ENCODE assay signal across 9 cellular contexts in genomic region chr19:49684251-49684982, GRCh38. TPM values are rescaled to one million over a fixed set of nuclear protein-coding genes. Genes with fewer than 3 reads are reported as not detected.
DNase-seq lines count a peak whose midpoint lies in the region; ATAC-seq and TF ChIP-seq lines count a peak whose summit lies in the region.
"Had no signal": no experiment of that assay in that cellular context is flagged by ENCODE, and none has a peak within 500 bp of the region (broad histone marks: within the 10 kb centered on the region; RNA-seq: fewer than 3 reads in every experiment).

No MANE protein-coding gene starts in this region.

- 100% methylated on average over 4 of the region's 35 CpGs for WGBS in right lobe of liver (ENCODE audit: insufficient coverage, low coverage, low lambda C conversion rate, missing lambda C conversion rate)

- H3K79me2 ChIP-seq in GM23338 (replicated peaks; ENCODE audit: insufficient read depth): peaks cover 45% of the 10 kb centered on the region

- no peak overlapping the region for H2AFZ ChIP-seq in GM23338

- peak overlapping the region; percentile 72 for H3K27ac ChIP-seq in GM23338 (ENCODE audit: low read depth)
- H3K27ac ChIP-seq in right lobe of liver: no peak overlapping the region

- no peaks in the 10 kb centered on the region for H3K27me3 ChIP-seq in Caco-2 (replicated peaks; ENCODE audit: control insufficient read depth, insufficient read depth, low read length)
- H3K27me3 ChIP-seq in GM23338 (ENCODE audit: insufficient read depth): no peaks in the 10 kb centered on the region
- no peaks in the 10 kb centered on the region for H3K27me3 ChIP-seq in right lobe of liver

- intact Hi-C loops in Caco-2 (cut with micrococcal nuclease; ENCODE audit: unreplicated experiment) (no loop called here), right lobe of liver (cut with DNase I) (loop anchor here in 1 of 2 donors (10.0 kb wide), 1 partner anchor 110 kb away; no protein-coding TSS in a partner anchor)
- intact Hi-C loops in activated CD4-positive, alpha-beta memory T cell treated with anti-CD3 and anti-CD28 coated beads for 36 hours (cut with micrococcal nuclease): no loop called here
- intact Hi-C loops in activated T-helper 1 cell treated with anti-CD3 and anti-CD28 coated beads, Interleukin-12 subunit alpha, Interleukin-12 subunit beta, Interleukin-2, Interleukin-4 antibody, amounts not matched to agents 30 ng/mL and 10 ng/mL and 1 ng/mL, durations not matched to agents 14 hours and 24 hours and 36 hours (cut with micrococcal nuclease): no loop called here

- H3K4me3 ChIP-seq in Caco-2 (ENCODE audit: low read depth, low read length) (no peak overlapping the region), GM23338 (no peak overlapping the region), right lobe of liver (no peak overlapping the region)

- TF ChIP-seq CTCF in Caco-2 (IDR thresholded peaks at IDR 0.05; ENCODE audit: insufficient read depth in 1 of 2, low read depth in 1 of 2, low read length in 1 of 2, severe bottlenecking in 1 of 2, unreplicated experiment in 1 of 2) (peak; percentile 47 to 54), GM23338 (conservative IDR thresholded peaks at IDR 0.05; ENCODE audit: low read depth in 2 of 2) (peak; percentile 60 to 70), right lobe of liver (IDR thresholded peaks at IDR 0.05) (peak; percentile 23 to 41 (median 32))

- H3K36me3 ChIP-seq in Caco-2 (ENCODE audit: control insufficient read depth, insufficient read depth, low read length): peaks cover 5% of the 10 kb centered on the region
- peaks cover 44% of the 10 kb centered on the region for H3K36me3 ChIP-seq in GM23338 (ENCODE audit: insufficient read depth)
- H3K36me3 ChIP-seq in right lobe of liver: peaks cover 0 to 42% (median 9%) of the 10 kb centered on the region in 4 donors

- no peaks in the 10 kb centered on the region for H3K9me3 ChIP-seq in Caco-2
- no peaks in the 10 kb centered on the region for H3K9me3 ChIP-seq in right lobe of liver

- no peak overlapping the region for H3K4me2 ChIP-seq in GM23338

- peak in 1 of 2 experiments; percentile 51 for DNase-seq in Caco-2
- DNase-seq in GM23338 (ENCODE audit: low spot score): peak; percentile 75
- DNase-seq in activated CD4-positive, alpha-beta memory T cell treated with anti-CD3 and anti-CD28 coated beads for 36 hours: peak; percentile 39
- DNase-seq in right lobe of liver: no peak
- no peak for DNase-seq in OCI-M1 (lab: John Stamatoyannopoulos, UW)
- no peak for DNase-seq in cerebellar cortex (ENCODE audit: low spot score)
- no peak for DNase-seq in DMS79 treated with DMSO at 0.1 percent for 48 hours (lab: John Stamatoyannopoulos, UW)
- DNase-seq in activated T-helper 1 cell treated with anti-CD3 and anti-CD28 coated beads, Interleukin-12 subunit alpha, Interleukin-12 subunit beta, Interleukin-2, Interleukin-4 antibody, amounts not matched to agents 30 ng/mL and 10 ng/mL and 1 ng/mL, durations not matched to agents 14 hours and 24 hours and 36 hours (ENCODE audit: low spot score): no peak
- DNase-seq: NCI-H1417 treated with DMSO at 0.1 percent for 48 hours had no signal

- peaks cover 71% of the 10 kb centered on the region for H3F3A ChIP-seq in GM23338 (replicated peaks; ENCODE audit: low read depth)

- H3K4me1 ChIP-seq in Caco-2: peaks cover 10% of the 10 kb centered on the region
- peaks cover 34% of the 10 kb centered on the region for H3K4me1 ChIP-seq in GM23338 (ENCODE audit: insufficient read depth)
- H3K4me1 ChIP-seq in right lobe of liver: peaks cover 0 to 10% (median 0%) of the 10 kb centered on the region in 4 donors

- ATAC-seq in GM23338 (peak; percentile 59), right lobe of liver (no peak)

- CTCF ChIA-PET in Caco-2 (lab: Charles Lee): interaction anchor here (0.6 kb wide), 2 partner anchors 40 to 168 kb away, joined by 3 read pairs; no protein-coding TSS in a partner anchor
- CTCF ChIA-PET in activated CD4-positive, alpha-beta memory T cell treated with anti-CD3 and anti-CD28 coated beads for 36 hours (lab: Charles Lee): interaction anchor here (0.6 to 1.6 kb wide), 10 partner anchors 9 to 178 kb away, joined by 3 to 5 read pairs (median 3); no protein-coding TSS in a partner anchor

- no peak for TF ChIP-seq POLR2A in right lobe of liver (IDR thresholded peaks at IDR 0.05)

- H3K4me3 Mint-ChIP-seq in Caco-2 (ENCODE audit: unreplicated experiment) (no peak overlapping the region), GM23338 (no peak overlapping the region)
- H3K4me3 Mint-ChIP-seq in activated CD4-positive, alpha-beta memory T cell treated with anti-CD3 and anti-CD28 coated beads for 36 hours: no peak overlapping the region
- H3K4me3 Mint-ChIP-seq in activated T-helper 1 cell treated with anti-CD3 and anti-CD28 coated beads, Interleukin-12 subunit alpha, Interleukin-12 subunit beta, Interleukin-2, Interleukin-4 antibody, amounts not matched to agents 30 ng/mL and 10 ng/mL and 1 ng/mL, durations not matched to agents 14 hours and 24 hours and 36 hours: no peak overlapping the region

- peaks cover 97% of the 10 kb centered on the region for H3K36me3 Mint-ChIP-seq in Caco-2 (ENCODE audit: insufficient read depth, unreplicated experiment)
- H3K36me3 Mint-ChIP-seq in GM23338 (ENCODE audit: low read depth): peaks cover 70% of the 10 kb centered on the region
- peaks cover 54% of the 10 kb centered on the region for H3K36me3 Mint-ChIP-seq in activated CD4-positive, alpha-beta memory T cell treated with anti-CD3 and anti-CD28 coated beads for 36 hours
- peaks cover 41% of the 10 kb centered on the region for H3K36me3 Mint-ChIP-seq in activated T-helper 1 cell treated with anti-CD3 and anti-CD28 coated beads, Interleukin-12 subunit alpha, Interleukin-12 subunit beta, Interleukin-2, Interleukin-4 antibody, amounts not matched to agents 30 ng/mL and 10 ng/mL and 1 ng/mL, durations not matched to agents 14 hours and 24 hours and 36 hours (ENCODE audit: low read depth)

- H3K9me2 ChIP-seq in GM23338 (ENCODE audit: insufficient read depth): no peaks in the 10 kb centered on the region

- no peaks in the 10 kb centered on the region for H3K27me3 Mint-ChIP-seq in Caco-2 (ENCODE audit: insufficient read depth, unreplicated experiment)
- peaks cover 36% of the 10 kb centered on the region for H3K27me3 Mint-ChIP-seq in GM23338 (ENCODE audit: insufficient read depth, low read depth, poor library complexity)
- H3K27me3 Mint-ChIP-seq in activated CD4-positive, alpha-beta memory T cell treated with anti-CD3 and anti-CD28 coated beads for 36 hours: no peaks in the 10 kb centered on the region
- H3K27me3 Mint-ChIP-seq in activated T-helper 1 cell treated with anti-CD3 and anti-CD28 coated beads, Interleukin-12 subunit alpha, Interleukin-12 subunit beta, Interleukin-2, Interleukin-4 antibody, amounts not matched to agents 30 ng/mL and 10 ng/mL and 1 ng/mL, durations not matched to agents 14 hours and 24 hours and 36 hours (ENCODE audit: insufficient read depth): no peaks in the 10 kb centered on the region

- H4K20me1 ChIP-seq in GM23338 (replicated peaks; ENCODE audit: insufficient read depth): peaks cover 56% of the 10 kb centered on the region

- peak overlapping the region; percentile 49 for H3K27ac Mint-ChIP-seq in Caco-2 (ENCODE audit: unreplicated experiment)
- H3K27ac Mint-ChIP-seq in GM23338: no peak overlapping the region
- no peak overlapping the region for H3K27ac Mint-ChIP-seq in activated CD4-positive, alpha-beta memory T cell treated with anti-CD3 and anti-CD28 coated beads for 36 hours
- no peak overlapping the region for H3K27ac Mint-ChIP-seq in activated T-helper 1 cell treated with anti-CD3 and anti-CD28 coated beads, Interleukin-12 subunit alpha, Interleukin-12 subunit beta, Interleukin-2, Interleukin-4 antibody, amounts not matched to agents 30 ng/mL and 10 ng/mL and 1 ng/mL, durations not matched to agents 14 hours and 24 hours and 36 hours

- POLR2A ChIA-PET in Caco-2 (lab: Charles Lee): interaction anchor here (0.6 kb wide), 2 partner anchors 20 to 82 kb away, joined by 5 to 10 read pairs; partner anchors contain the start of gene AP2A1
- POLR2A ChIA-PET in activated CD4-positive, alpha-beta memory T cell treated with anti-CD3 and anti-CD28 coated beads for 36 hours (lab: Charles Lee): interaction anchor here (1.0 kb wide), 1 partner anchor 25 kb away, joined by 3 read pairs; no protein-coding TSS in a partner anchor

- H3K9me3 Mint-ChIP-seq in Caco-2 (ENCODE audit: unreplicated experiment) (no peaks in the 10 kb centered on the region), GM23338 (no peaks in the 10 kb centered on the region)
- no peaks in the 10 kb centered on the region for H3K9me3 Mint-ChIP-seq in activated CD4-positive, alpha-beta memory T cell treated with anti-CD3 and anti-CD28 coated beads for 36 hours
- H3K9me3 Mint-ChIP-seq in activated T-helper 1 cell treated with anti-CD3 and anti-CD28 coated beads, Interleukin-12 subunit alpha, Interleukin-12 subunit beta, Interleukin-2, Interleukin-4 antibody, amounts not matched to agents 30 ng/mL and 10 ng/mL and 1 ng/mL, durations not matched to agents 14 hours and 24 hours and 36 hours: no peaks in the 10 kb centered on the region

- no TSS peak for BruUV-seq in Caco-2 (replicated peaks; lab: Mats Ljungman, UMichigan)

- H3K4me1 Mint-ChIP-seq in Caco-2 (ENCODE audit: low read depth, unreplicated experiment) (peaks cover 15% of the 10 kb centered on the region), GM23338 (peaks cover 54% of the 10 kb centered on the region)
- H3K4me1 Mint-ChIP-seq in activated CD4-positive, alpha-beta memory T cell treated with anti-CD3 and anti-CD28 coated beads for 36 hours (ENCODE audit: low read depth): peaks cover 26% of the 10 kb centered on the region
- peaks cover 14% of the 10 kb centered on the region for H3K4me1 Mint-ChIP-seq in activated T-helper 1 cell treated with anti-CD3 and anti-CD28 coated beads, Interleukin-12 subunit alpha, Interleukin-12 subunit beta, Interleukin-2, Interleukin-4 antibody, amounts not matched to agents 30 ng/mL and 10 ng/mL and 1 ng/mL, durations not matched to agents 14 hours and 24 hours and 36 hours (ENCODE audit: low read depth)

RNA-seq across cellular contexts. Expression of gene ADM5, which starts 5.0 kb away (rescaled TPM):
- total RNA-seq in Caco-2 (2022): 8.5 and 10.4 TPM in 2 replicates
- 3.1 and 5.7 TPM in 2 replicates for total RNA-seq in GM23338 (2014; rRNA removed; shearing (Covaris generic))
- polyA plus RNA-seq in GM23338 (2016; fragmentation: Nextera tagmentation; extraction: Ambion mirVana): 2.6 and 2.8 TPM in 2 replicates
- total RNA-seq in activated CD4-positive, alpha-beta memory T cell treated with anti-CD3 and anti-CD28 coated beads for 36 hours: 1 to 10 TPM; 2.9 to 3.0 TPM
- total RNA-seq in right lobe of liver: under 1 TPM; 0.19 to 0.70 (median 0.51) TPM
- total RNA-seq in activated T-helper 1 cell treated with anti-CD3 and anti-CD28 coated beads, Interleukin-12 subunit alpha, Interleukin-12 subunit beta, Interleukin-2, Interleukin-4 antibody, amounts not matched to agents 30 ng/mL and 10 ng/mL and 1 ng/mL, durations not matched to agents 14 hours and 24 hours and 36 hours: 6.0 and 6.9 TPM in 2 replicates

RNA-seq across cellular contexts. Expression of gene CPT1C, which starts 6.5 kb away (rescaled TPM):
- total RNA-seq in Caco-2 (2022) (1.9 and 2.0 TPM in 2 replicates), right lobe of liver (1 to 10 TPM in 3 of 6 experiments, under 1 TPM in 3; 0.43 to 6.7 (median 0.97) TPM)
- total RNA-seq in GM23338 (2014; rRNA removed; shearing (Covaris generic)): 46.8 and 63.4 TPM in 2 replicates
- polyA plus RNA-seq in GM23338 (2016; fragmentation: Nextera tagmentation; extraction: Ambion mirVana): 77.3 and 79.3 TPM in 2 replicates
- total RNA-seq in activated CD4-positive, alpha-beta memory T cell treated with anti-CD3 and anti-CD28 coated beads for 36 hours: 1 to 10 TPM; 1.4 to 1.6 TPM
- 3.1 and 3.9 TPM in 2 replicates for total RNA-seq in activated T-helper 1 cell treated with anti-CD3 and anti-CD28 coated beads, Interleukin-12 subunit alpha, Interleukin-12 subunit beta, Interleukin-2, Interleukin-4 antibody, amounts not matched to agents 30 ng/mL and 10 ng/mL and 1 ng/mL, durations not matched to agents 14 hours and 24 hours and 36 hours

RNA-seq across cellular contexts. Expression of gene PRMT1, which starts 7.3 kb away (rescaled TPM):
- 326 and 343 TPM in 2 replicates for total RNA-seq in Caco-2 (2022)
- total RNA-seq in GM23338 (2014; rRNA removed; shearing (Covaris generic)): 700 and 762 TPM in 2 replicates
- 587 and 590 TPM in 2 replicates for polyA plus RNA-seq in GM23338 (2016; fragmentation: Nextera tagmentation; extraction: Ambion mirVana)
- total RNA-seq in activated CD4-positive, alpha-beta memory T cell treated with anti-CD3 and anti-CD28 coated beads for 36 hours: 100 to 1,000 TPM; 315 to 325 TPM
- 10 to 100 TPM; 25.3 to 63.2 (median 39.9) TPM for total RNA-seq in right lobe of liver
- total RNA-seq in activated T-helper 1 cell treated with anti-CD3 and anti-CD28 coated beads, Interleukin-12 subunit alpha, Interleukin-12 subunit beta, Interleukin-2, Interleukin-4 antibody, amounts not matched to agents 30 ng/mL and 10 ng/mL and 1 ng/mL, durations not matched to agents 14 hours and 24 hours and 36 hours: 450 and 462 TPM in 2 replicates

RNA-seq across cellular contexts. Expression of gene BCL2L12, which starts 18.7 kb away (rescaled TPM):
- total RNA-seq in Caco-2 (2022): 103 and 111 TPM in 2 replicates
- total RNA-seq in GM23338 (2014; rRNA removed; shearing (Covaris generic)): 30.6 and 61.3 TPM in 2 replicates
- 102 and 114 TPM in 2 replicates for polyA plus RNA-seq in GM23338 (2016; fragmentation: Nextera tagmentation; extraction: Ambion mirVana)
- 10 to 100 TPM; 87.2 to 89.1 TPM for total RNA-seq in activated CD4-positive, alpha-beta memory T cell treated with anti-CD3 and anti-CD28 coated beads for 36 hours
- total RNA-seq in right lobe of liver: 10 to 100 TPM in 4 of 6 experiments, 1 to 10 TPM in 2; 4.5 to 11.6 (median 10.5) TPM
- total RNA-seq in activated T-helper 1 cell treated with anti-CD3 and anti-CD28 coated beads, Interleukin-12 subunit alpha, Interleukin-12 subunit beta, Interleukin-2, Interleukin-4 antibody, amounts not matched to agents 30 ng/mL and 10 ng/mL and 1 ng/mL, durations not matched to agents 14 hours and 24 hours and 36 hours: 72.2 and 73.7 TPM in 2 replicates

RNA-seq across cellular contexts. Expression of gene IRF3, which starts 18.8 kb away (rescaled TPM):
- total RNA-seq in Caco-2 (2022) (125 and 131 TPM in 2 replicates), right lobe of liver (10 to 100 TPM; 29.6 to 41.8 (median 35.3) TPM)
- 89.3 and 164 TPM in 2 replicates for total RNA-seq in GM23338 (2014; rRNA removed; shearing (Covaris generic))
- polyA plus RNA-seq in GM23338 (2016; fragmentation: Nextera tagmentation; extraction: Ambion mirVana): 57.4 and 72.4 TPM in 2 replicates
- 100 to 1,000 TPM; 143 to 156 TPM for total RNA-seq in activated CD4-positive, alpha-beta memory T cell treated with anti-CD3 and anti-CD28 coated beads for 36 hours
- total RNA-seq in activated T-helper 1 cell treated with anti-CD3 and anti-CD28 coated beads, Interleukin-12 subunit alpha, Interleukin-12 subunit beta, Interleukin-2, Interleukin-4 antibody, amounts not matched to agents 30 ng/mL and 10 ng/mL and 1 ng/mL, durations not matched to agents 14 hours and 24 hours and 36 hours: 149 and 156 TPM in 2 replicates

Comparison
In these comparisons a context has a peak if more than half of its experiments do, and no peak if none do; other contexts are left out.
1. DNase-seq: peak in GM23338 (single experiment) and activated CD4-positive, alpha-beta memory T cell treated with anti-CD3 and anti-CD28 coated beads for 36 hours (single experiment); none in right lobe of liver (0 of 3), OCI-M1 (single experiment), cerebellar cortex (single experiment), DMS79 treated with DMSO at 0.1 percent for 48 hours (single experiment) and activated T-helper 1 cell treated with anti-CD3 and anti-CD28 coated beads, Interleukin-12 subunit alpha, Interleukin-12 subunit beta, Interleukin-2, Interleukin-4 antibody, amounts not matched to agents 30 ng/mL and 10 ng/mL and 1 ng/mL, durations not matched to agents 14 hours and 24 hours and 36 hours (single experiment).
2. Peak in every context shown above with its lines, with median percentiles within 50 percentile points of each other: CTCF ChIP-seq.